Comparison of ENCODE assay signal across 8 cellular contexts in genomic region chr2:48471048-48471474, GRCh38. TPM values are rescaled to one million over a fixed set of nuclear protein-coding genes. Genes with fewer than 3 reads are reported as not detected.
A peak's percentile ranks its signal among the peaks of the same experiment; 100 is the strongest.
DNase-seq lines count a peak whose midpoint lies in the region; ATAC-seq and TF ChIP-seq lines count a peak whose summit lies in the region.

No MANE protein-coding gene starts in this region.

- no peak overlapping the region for H3K27ac Mint-ChIP-seq in T-cell

- no peaks in the 10 kb centered on the region for H3F3A ChIP-seq in PC-9 (ENCODE audit: insufficient read depth, low read depth)

- no peaks in the 10 kb centered on the region for H3K4me1 Mint-ChIP-seq in T-cell

- H4K20me1 ChIP-seq in PC-9 (ENCODE audit: insufficient read depth) (no peaks in the 10 kb centered on the region), osteoblast (ENCODE audit: insufficient read depth, low read length) (no peaks in the 10 kb centered on the region)

- no TSS peak for BruUV-seq in PC-9 (replicated peaks; lab: Mats Ljungman, UMichigan)

- in situ Hi-C loops in HAP-1 (cut with MboI; ENCODE audit: low sequenced_read_pairs), result no loop called here

- no peaks in the 10 kb centered on the region for H3K27me3 Mint-ChIP-seq in T-cell

- no peaks in the 10 kb centered on the region for H3K9me2 ChIP-seq in PC-9 (ENCODE audit: insufficient read depth)

- no peak overlapping the region for H3K27ac ChIP-seq in PC-9
- H3K27ac ChIP-seq in osteoblast (ENCODE audit: low read depth, low read length), result peak overlapping the region; percentile 24

- H3K4me3 ChIP-seq in HAP-1 (no peak overlapping the region), PC-9 (no peak overlapping the region), osteoblast (ENCODE audit: insufficient read depth, low read length) (no peak overlapping the region)

- H3K9me3 ChIP-seq in HAP-1, result no peaks in the 10 kb centered on the region
- H3K9me3 ChIP-seq in PC-9 (ENCODE audit: insufficient read depth, low read depth), result no peaks in the 10 kb centered on the region
- no peaks in the 10 kb centered on the region for H3K9me3 ChIP-seq in osteoblast (ENCODE audit: low read depth, low read length)

- no peak overlapping the region for H3K4me3 Mint-ChIP-seq in T-cell

- H3K79me2 ChIP-seq in PC-9 (ENCODE audit: low read depth), result no peaks in the 10 kb centered on the region
- no peaks in the 10 kb centered on the region for H3K79me2 ChIP-seq in osteoblast (ENCODE audit: insufficient read depth, low read length)

- H3K36me3 Mint-ChIP-seq in T-cell, result peaks cover 48% of the 10 kb centered on the region

- H3K4me1 ChIP-seq in HAP-1 (peaks cover 5% of the 10 kb centered on the region; the same call in 1 of the 2 replicates), PC-9 (replicated peaks; ENCODE audit: insufficient read depth) (no peaks in the 10 kb centered on the region), osteoblast (ENCODE audit: insufficient read depth, low read length) (peaks cover 4% of the 10 kb centered on the region)

- no peak overlapping the region for H2AFZ ChIP-seq in PC-9
- H2AFZ ChIP-seq in osteoblast (ENCODE audit: low read length), result no peak overlapping the region

- TF ChIP-seq CTCF in PC-9 (conservative IDR thresholded peaks at IDR 0.05), result peak; percentile 92
- TF ChIP-seq CTCF in osteoblast (IDR thresholded peaks at IDR 0.05; ENCODE audit: extremely low read depth, low read depth, low read length), result peak; percentile 73

- CTCF ChIA-PET in PC-9 (lab: Charles Lee), result interaction anchor here (0.5 to 1.2 kb wide), 5 partner anchors 21 to 378 kb away, joined by 3 to 22 read pairs (median 7); no protein-coding TSS in a partner anchor
- CTCF ChIA-PET in T-cell (lab: Charles Lee), result no interaction called here

- no peak for ATAC-seq in T-cell (replicated peaks in 1 of 4)

- intact Hi-C loops in PC-9 (cut with micrococcal nuclease; ENCODE audit: unreplicated experiment), result loop anchor here (2.0 to 10.0 kb wide), 2 partner anchors 50 to 114 kb away; no protein-coding TSS in a partner anchor

- no peaks in the 10 kb centered on the region; the same call in 1 of the 2 replicates for H3K36me3 ChIP-seq in HAP-1 (replicated peaks)
- H3K36me3 ChIP-seq in PC-9 (ENCODE audit: low read depth), result peaks cover 17% of the 10 kb centered on the region
- peaks cover 4% of the 10 kb centered on the region for H3K36me3 ChIP-seq in osteoblast (ENCODE audit: insufficient read depth, low read length)

- POLR2A ChIA-PET in PC-9 (lab: Charles Lee; ENCODE audit: unreplicated experiment) (interaction anchor here (0.6 kb wide), 1 partner anchor 44 kb away, joined by 3 read pairs; no protein-coding TSS in a partner anchor), T-cell (lab: Charles Lee) (no interaction called here)

- no peaks in the 10 kb centered on the region for H3K27me3 ChIP-seq in HAP-1 (ENCODE audit: low read depth)
- no peaks in the 10 kb centered on the region for H3K27me3 ChIP-seq in PC-9 (ENCODE audit: insufficient read depth, low read depth)
- no peaks in the 10 kb centered on the region for H3K27me3 ChIP-seq in osteoblast (ENCODE audit: insufficient read depth, low read length)

- DNase-seq in HAP-1 (ENCODE audit: low spot score in 2 of 2) (peak; percentile 44 to 65), PC-9 (peak; percentile 22 to 65), fibroblast of peridontal ligament (ENCODE audit: extremely low read depth) (peak; percentile 87), osteoblast (ENCODE audit: insufficient read length, low spot score, missing footprints) (peak; percentile 56), T-cell (no peak), nucleus accumbens (lab: John Stamatoyannopoulos, UW) (no peak), GM19238 (ENCODE audit: insufficient read length, low spot score) (no peak)
- DNase-seq in stimulated activated CD4-positive, alpha-beta T cell treated with anti-CD3 and anti-CD28 coated beads, Interleukin-12 subunit alpha, Interleukin-12 subunit beta, amount 100 ng/mL, for 4 hours, result no peak

- H3K9me3 Mint-ChIP-seq in T-cell, result no peaks in the 10 kb centered on the region

- H3K4me2 ChIP-seq in PC-9, result no peak overlapping the region
- H3K4me2 ChIP-seq in osteoblast (ENCODE audit: insufficient read depth, low read length), result peak overlapping the region; percentile 15

RNA-seq across cellular contexts. Expression of gene PPP1R21, which starts 30.5 kb away (rescaled TPM):
- 16.2 and 20.0 TPM in 2 replicates for total RNA-seq in PC-9 (2021)
- 14.5 and 19.2 TPM in 2 replicates for total RNA-seq in osteoblast
- 10 to 100 TPM; 31.4 to 44.1 (median 36.8) TPM for total RNA-seq in T-cell

RNA-seq across cellular contexts. Expression of gene STON1, which starts 58.9 kb away (rescaled TPM):
- total RNA-seq in PC-9 (2021) (1.4 and 1.7 TPM in 2 replicates), osteoblast (15.6 and 15.9 TPM in 2 replicates), T-cell (1 to 10 TPM; 2.5 to 3.8 (median 2.6) TPM)

Comparison
In these comparisons a context has a peak if more than half of its experiments do, and no peak if none do; other contexts are left out.
1. DNase-seq: peak in HAP-1 (2 of 2), PC-9 (2 of 2), fibroblast of peridontal ligament (single experiment) and osteoblast (single experiment); none in T-cell (0 of 34), stimulated activated CD4-positive, alpha-beta T cell treated with anti-CD3 and anti-CD28 coated beads, Interleukin-12 subunit alpha, Interleukin-12 subunit beta, amount 100 ng/mL, for 4 hours (single experiment), nucleus accumbens (0 of 56) and GM19238 (single experiment).